In the genomic region with DNA sequence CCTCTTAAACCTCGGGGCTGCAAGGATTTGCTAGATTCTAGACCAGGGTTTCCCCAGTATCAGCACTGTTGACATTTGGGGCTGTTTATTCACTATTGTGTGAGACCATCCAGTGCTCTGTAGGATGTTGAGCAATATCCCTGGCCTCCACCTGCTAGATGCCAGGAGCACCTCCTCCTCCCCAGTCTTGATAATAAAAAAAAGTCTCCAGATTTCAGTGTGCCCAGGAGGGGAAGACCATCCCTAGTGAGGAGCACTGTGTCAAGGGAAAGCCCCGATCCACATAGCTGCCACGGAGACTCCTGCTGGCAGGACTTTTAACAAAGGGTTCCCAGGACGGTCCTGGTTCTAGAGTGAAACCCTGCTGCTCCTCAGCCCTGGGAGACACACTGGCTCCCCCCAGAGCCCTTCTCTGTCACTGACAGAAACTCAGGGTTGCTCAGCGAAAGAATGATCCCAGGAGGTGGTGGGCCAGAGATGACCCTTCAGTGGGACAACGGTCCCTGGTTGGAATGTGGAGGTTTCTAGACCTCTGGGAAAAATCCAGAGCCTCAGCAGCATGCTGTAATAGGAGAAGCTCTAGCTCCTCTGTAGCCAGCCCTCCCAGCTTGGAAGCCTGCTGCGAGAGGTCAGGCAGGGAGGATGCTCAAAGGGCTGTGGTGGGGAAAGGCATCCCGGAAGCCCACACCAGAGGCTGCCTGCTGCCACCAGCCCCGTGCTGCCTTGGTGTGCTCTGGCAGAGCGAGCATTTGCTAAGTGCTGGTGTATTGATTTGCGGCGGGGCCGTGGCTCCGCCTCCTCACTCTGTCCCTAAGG, we compare ENCODE assay signal across 8 cellular contexts. TPM values are rescaled to one million over a fixed set of nuclear protein-coding genes. Genes with fewer than 3 reads are reported as not detected.
DNase-seq lines count a peak whose midpoint lies in the region; ATAC-seq, FAIRE-seq and TF ChIP-seq lines count a peak whose summit lies in the region.

No MANE protein-coding gene starts in this region.

- no peak for FAIRE-seq in bronchial epithelial cell (lab: Jason Lieb, UNC)

- no peak overlapping the region for H3K4me3 ChIP-seq in BJ (ENCODE audit: low read depth, low read length)
- H3K4me3 ChIP-seq in bronchial epithelial cell (ENCODE audit: low read depth, low read length): no peak overlapping the region

- H3K27me3 ChIP-seq in BJ (ENCODE audit: control insufficient read depth, insufficient read depth, low read length) (no peaks in the 10 kb centered on the region), bronchial epithelial cell (ENCODE audit: control insufficient read depth, insufficient read depth, low read length) (no peaks in the 10 kb centered on the region)

- H3K36me3 ChIP-seq in BJ (ENCODE audit: control insufficient read depth, insufficient read depth, low read length): peaks cover 37% of the 10 kb centered on the region
- peaks cover 3% of the 10 kb centered on the region for H3K36me3 ChIP-seq in bronchial epithelial cell (ENCODE audit: control insufficient read depth, insufficient read depth, low read length)

- CTCF ChIA-PET in BJ (lab: Yijun Ruan, JAX): interaction anchor here (0.7 to 3.7 kb wide), 8 partner anchors 9 to 105 kb away, joined by 4 to 19 read pairs (median 6); no protein-coding TSS in a partner anchor

- POLR2A ChIA-PET in BJ (lab: Charles Lee): no interaction called here

- peak; percentile 56 for TF ChIP-seq CTCF in BJ (IDR thresholded peaks at IDR 0.05; ENCODE audit: insufficient read depth, low read depth, low read length)
- TF ChIP-seq CTCF in bronchial epithelial cell (IDR thresholded peaks at IDR 0.05; ENCODE audit: insufficient read depth, low read length, severe bottlenecking): no peak

- no peak for DNase-seq in BJ (ENCODE audit: low read depth)
- peak; percentile 66 for DNase-seq in NCI-H128 (lab: John Stamatoyannopoulos, UW; ENCODE audit: unreplicated experiment)
- peak; percentile 4 for DNase-seq in bronchial epithelial cell (ENCODE audit: low read depth)
- DNase-seq in mucosa of gallbladder (ENCODE audit: low spot score): peak; percentile 62
- DNase-seq in NCI-H2081 (lab: John Stamatoyannopoulos, UW): no peak
- no peak for DNase-seq in stimulated activated CD4-positive, alpha-beta T cell treated with anti-CD3 and anti-CD28 coated beads, Interleukin-4, amount 100 ng/mL, for 1 hour
- no peak for DNase-seq in hippocampal formation (lab: John Stamatoyannopoulos, UW)

- no peak for ATAC-seq in HG02571 (IDR thresholded peaks at IDR 0.05; ENCODE audit: unreplicated experiment)

RNA-seq across cellular contexts. Expression of a gene that starts 20.3 kb away (rescaled TPM):
- polyA plus RNA-seq in BJ (2011; rRNA removed): 0.29 and 0.34 TPM in 2 replicates
- 0.28 and 0.31 TPM in 2 replicates for polyA minus RNA-seq in BJ (2011; rRNA and poly(A)+ RNA removed)
- total RNA-seq in bronchial epithelial cell: 0.51 and 1.3 TPM in 2 replicates
- total RNA-seq in mucosa of gallbladder: 11.7 TPM

RNA-seq across cellular contexts. Expression of a gene that starts 34.1 kb away (rescaled TPM):
- polyA plus RNA-seq in BJ (2011; rRNA removed): 15.9 and 30.8 TPM in 2 replicates
- polyA minus RNA-seq in BJ (2011; rRNA and poly(A)+ RNA removed): 20.2 and 36.8 TPM in 2 replicates
- 28.0 and 40.5 TPM in 2 replicates for total RNA-seq in bronchial epithelial cell
- total RNA-seq in mucosa of gallbladder: 35.0 TPM

RNA-seq across cellular contexts. Expression of a gene that starts 35.7 kb away (rescaled TPM):
- 46.8 and 98.7 TPM in 2 replicates for polyA plus RNA-seq in BJ (2011; rRNA removed)
- polyA minus RNA-seq in BJ (2011; rRNA and poly(A)+ RNA removed): 65.7 and 80.7 TPM in 2 replicates
- total RNA-seq in bronchial epithelial cell (20.3 and 46.6 TPM in 2 replicates), mucosa of gallbladder (72.0 TPM)

Comparison
In these comparisons a context has a peak if more than half of its experiments do, and no peak if none do; other contexts are left out.
1. DNase-seq: peak in NCI-H128 (single experiment), bronchial epithelial cell (single experiment) and mucosa of gallbladder (single experiment); none in BJ (single experiment), NCI-H2081 (0 of 2), stimulated activated CD4-positive, alpha-beta T cell treated with anti-CD3 and anti-CD28 coated beads, Interleukin-4, amount 100 ng/mL, for 1 hour (single experiment) and hippocampal formation (0 of 2).